In the genomic region with DNA sequence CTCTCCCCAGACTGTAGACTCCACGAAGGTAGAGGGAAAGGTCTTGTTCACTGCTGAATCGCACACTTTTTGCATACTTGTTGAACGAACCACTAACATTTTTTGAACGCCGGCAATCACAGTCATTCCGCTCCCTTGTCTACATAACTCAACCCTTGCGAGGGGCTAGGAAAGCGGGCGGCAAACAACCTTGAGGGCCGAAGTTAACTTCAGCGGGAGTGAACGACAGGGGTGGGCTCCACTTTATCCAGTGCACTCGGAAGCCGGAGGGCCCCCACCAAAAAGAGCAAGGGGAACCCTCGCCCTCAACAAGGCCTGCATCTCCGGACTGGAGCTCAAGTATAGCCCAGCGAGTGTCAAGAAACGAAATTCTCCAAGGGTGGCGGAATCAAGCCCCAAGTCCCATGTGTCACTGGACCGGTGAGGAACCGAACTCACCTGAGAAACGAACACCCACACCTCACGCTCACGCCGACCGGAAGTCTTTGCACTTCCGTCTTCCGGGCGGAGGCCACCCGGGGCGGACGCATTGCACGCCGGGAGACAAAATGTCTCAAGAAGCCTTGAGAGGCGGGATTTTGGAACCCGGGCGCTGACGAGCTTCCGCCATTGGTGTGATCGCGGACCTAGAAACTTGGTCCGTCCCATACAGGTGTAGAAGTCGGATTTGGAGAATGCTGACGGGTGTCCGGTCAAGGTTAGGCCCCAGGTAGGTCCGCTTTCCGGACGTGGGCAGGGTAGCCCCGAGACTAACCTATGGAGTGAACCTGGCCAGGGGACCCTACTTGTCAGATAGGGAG, we compare ENCODE assay signal across 1 cellular context.
TF ChIP-seq lines count a peak whose summit lies in the region.

A gene (minus strand): TSS at position 484 of the 800 bp plus-strand sequence. CDS start 1,644 bp downstream, outside the sequence.

TF ChIP-seq in K562, 482 proteins besides CTCF, POLR2A, EP300 and RAD21 (continued from another document and continues in another):
- TF ChIP-seq POLR2G (IDR thresholded peaks at IDR 0.05; ENCODE audit: low read depth, low read length) (peak; percentile 94), NUFIP1 (IDR thresholded peaks at IDR 0.05; ENCODE audit: partially characterized antibody) (no peak), SMARCC2 (IDR thresholded peaks at IDR 0.05; ENCODE audit: low read depth) (no peak), CHD4 (IDR thresholded peaks at IDR 0.05; ENCODE audit: insufficient read depth, insufficient replicate concordance, low read depth, low read length, poor library complexity, severe bottlenecking) (no peak), ZFX (CRISPR knock-in tag; IDR thresholded peaks at IDR 0.05) (peak; percentile 69), ZC3H8 (IDR thresholded peaks at IDR 0.05) (no peak), ETV1 (tag; conservative IDR thresholded peaks at IDR 0.05; ENCODE audit: low read depth) (peak; percentile 84), ZNF23 (CRISPR knock-in tag; IDR thresholded peaks at IDR 0.05) (no peak), EWSR1 (IDR thresholded peaks at IDR 0.05; ENCODE audit: borderline replicate concordance, low read depth, partially characterized antibody) (no peak), PRPF4 (IDR thresholded peaks at IDR 0.05; ENCODE audit: insufficient read depth, low read depth, low read length, poor library complexity, severe bottlenecking) (no peak), MCM3 (IDR thresholded peaks at IDR 0.05) (no peak), PYGO2 (tag; IDR thresholded peaks at IDR 0.05) (no peak), ZNF133 (CRISPR knock-in tag; IDR thresholded peaks at IDR 0.05) (no peak), DMBX1 (CRISPR knock-in tag; IDR thresholded peaks at IDR 0.05; ENCODE audit: borderline replicate concordance) (no peak), XRCC5 (IDR thresholded peaks at IDR 0.05; ENCODE audit: low read depth, low read length) (no peak), PHB (CRISPR knock-in tag; IDR thresholded peaks at IDR 0.05) (no peak), BCOR (IDR thresholded peaks at IDR 0.05) (no peak), CAMTA2 (CRISPR knock-in tag; conservative IDR thresholded peaks at IDR 0.05) (no peak), KLF6 (CRISPR knock-in tag; IDR thresholded peaks at IDR 0.05; ENCODE audit: borderline replicate concordance) (no peak), SUPT5H (IDR thresholded peaks at IDR 0.05) (peak; percentile 89), SP2 (IDR thresholded peaks at IDR 0.05; ENCODE audit: extremely low read depth, low read depth, low read length, poor library complexity, severe bottlenecking) (no peak), ZNF263 (CRISPR knock-in tag; IDR thresholded peaks at IDR 0.05; ENCODE audit: borderline replicate concordance) (no peak), DPF2 (IDR thresholded peaks at IDR 0.05) (no peak), SMAD4 (CRISPR knock-in tag; conservative IDR thresholded peaks at IDR 0.05) (no peak), ETV5 (CRISPR knock-in tag; IDR thresholded peaks at IDR 0.05; ENCODE audit: low read depth) (peak; percentile 69; the same call in 1 of the 2 replicates), RUNX1 (IDR thresholded peaks at IDR 0.05; ENCODE audit: low read depth) (no peak), PURB (CRISPR knock-in tag; IDR thresholded peaks at IDR 0.05; ENCODE audit: low read depth) (no peak), TBL1XR1 (IDR thresholded peaks at IDR 0.05; ENCODE audit: low read length in 2 of 2) (peak in 1 of 2 experiments; percentile 23; a peak in 1 of 4 replicates)
- TF ChIP-seq, protein P1, sequence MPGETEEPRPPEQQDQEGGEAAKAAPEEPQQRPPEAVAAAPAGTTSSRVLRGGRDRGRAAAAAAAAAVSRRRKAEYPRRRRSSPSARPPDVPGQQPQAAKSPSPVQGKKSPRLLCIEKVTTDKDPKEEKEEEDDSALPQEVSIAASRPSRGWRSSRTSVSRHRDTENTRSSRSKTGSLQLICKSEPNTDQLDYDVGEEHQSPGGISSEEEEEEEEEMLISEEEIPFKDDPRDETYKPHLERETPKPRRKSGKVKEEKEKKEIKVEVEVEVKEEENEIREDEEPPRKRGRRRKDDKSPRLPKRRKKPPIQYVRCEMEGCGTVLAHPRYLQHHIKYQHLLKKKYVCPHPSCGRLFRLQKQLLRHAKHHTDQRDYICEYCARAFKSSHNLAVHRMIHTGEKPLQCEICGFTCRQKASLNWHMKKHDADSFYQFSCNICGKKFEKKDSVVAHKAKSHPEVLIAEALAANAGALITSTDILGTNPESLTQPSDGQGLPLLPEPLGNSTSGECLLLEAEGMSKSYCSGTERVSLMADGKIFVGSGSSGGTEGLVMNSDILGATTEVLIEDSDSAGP (CRISPR knock-in tag; IDR thresholded peaks at IDR 0.05): no peak
- TF ChIP-seq, protein P2, sequence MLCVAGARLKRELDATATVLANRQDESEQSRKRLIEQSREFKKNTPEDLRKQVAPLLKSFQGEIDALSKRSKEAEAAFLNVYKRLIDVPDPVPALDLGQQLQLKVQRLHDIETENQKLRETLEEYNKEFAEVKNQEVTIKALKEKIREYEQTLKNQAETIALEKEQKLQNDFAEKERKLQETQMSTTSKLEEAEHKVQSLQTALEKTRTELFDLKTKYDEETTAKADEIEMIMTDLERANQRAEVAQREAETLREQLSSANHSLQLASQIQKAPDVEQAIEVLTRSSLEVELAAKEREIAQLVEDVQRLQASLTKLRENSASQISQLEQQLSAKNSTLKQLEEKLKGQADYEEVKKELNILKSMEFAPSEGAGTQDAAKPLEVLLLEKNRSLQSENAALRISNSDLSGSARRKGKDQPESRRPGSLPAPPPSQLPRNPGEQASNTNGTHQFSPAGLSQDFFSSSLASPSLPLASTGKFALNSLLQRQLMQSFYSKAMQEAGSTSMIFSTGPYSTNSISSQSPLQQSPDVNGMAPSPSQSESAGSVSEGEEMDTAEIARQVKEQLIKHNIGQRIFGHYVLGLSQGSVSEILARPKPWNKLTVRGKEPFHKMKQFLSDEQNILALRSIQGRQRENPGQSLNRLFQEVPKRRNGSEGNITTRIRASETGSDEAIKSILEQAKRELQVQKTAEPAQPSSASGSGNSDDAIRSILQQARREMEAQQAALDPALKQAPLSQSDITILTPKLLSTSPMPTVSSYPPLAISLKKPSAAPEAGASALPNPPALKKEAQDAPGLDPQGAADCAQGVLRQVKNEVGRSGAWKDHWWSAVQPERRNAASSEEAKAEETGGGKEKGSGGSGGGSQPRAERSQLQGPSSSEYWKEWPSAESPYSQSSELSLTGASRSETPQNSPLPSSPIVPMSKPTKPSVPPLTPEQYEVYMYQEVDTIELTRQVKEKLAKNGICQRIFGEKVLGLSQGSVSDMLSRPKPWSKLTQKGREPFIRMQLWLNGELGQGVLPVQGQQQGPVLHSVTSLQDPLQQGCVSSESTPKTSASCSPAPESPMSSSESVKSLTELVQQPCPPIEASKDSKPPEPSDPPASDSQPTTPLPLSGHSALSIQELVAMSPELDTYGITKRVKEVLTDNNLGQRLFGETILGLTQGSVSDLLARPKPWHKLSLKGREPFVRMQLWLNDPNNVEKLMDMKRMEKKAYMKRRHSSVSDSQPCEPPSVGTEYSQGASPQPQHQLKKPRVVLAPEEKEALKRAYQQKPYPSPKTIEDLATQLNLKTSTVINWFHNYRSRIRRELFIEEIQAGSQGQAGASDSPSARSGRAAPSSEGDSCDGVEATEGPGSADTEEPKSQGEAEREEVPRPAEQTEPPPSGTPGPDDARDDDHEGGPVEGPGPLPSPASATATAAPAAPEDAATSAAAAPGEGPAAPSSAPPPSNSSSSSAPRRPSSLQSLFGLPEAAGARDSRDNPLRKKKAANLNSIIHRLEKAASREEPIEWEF (CRISPR knock-in tag; IDR thresholded peaks at IDR 0.05): no peak
- TF ChIP-seq, protein P3, sequence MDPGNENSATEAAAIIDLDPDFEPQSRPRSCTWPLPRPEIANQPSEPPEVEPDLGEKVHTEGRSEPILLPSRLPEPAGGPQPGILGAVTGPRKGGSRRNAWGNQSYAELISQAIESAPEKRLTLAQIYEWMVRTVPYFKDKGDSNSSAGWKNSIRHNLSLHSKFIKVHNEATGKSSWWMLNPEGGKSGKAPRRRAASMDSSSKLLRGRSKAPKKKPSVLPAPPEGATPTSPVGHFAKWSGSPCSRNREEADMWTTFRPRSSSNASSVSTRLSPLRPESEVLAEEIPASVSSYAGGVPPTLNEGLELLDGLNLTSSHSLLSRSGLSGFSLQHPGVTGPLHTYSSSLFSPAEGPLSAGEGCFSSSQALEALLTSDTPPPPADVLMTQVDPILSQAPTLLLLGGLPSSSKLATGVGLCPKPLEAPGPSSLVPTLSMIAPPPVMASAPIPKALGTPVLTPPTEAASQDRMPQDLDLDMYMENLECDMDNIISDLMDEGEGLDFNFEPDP (CRISPR knock-in tag; IDR thresholded peaks at IDR 0.05): no peak
- TF ChIP-seq, protein P4, sequence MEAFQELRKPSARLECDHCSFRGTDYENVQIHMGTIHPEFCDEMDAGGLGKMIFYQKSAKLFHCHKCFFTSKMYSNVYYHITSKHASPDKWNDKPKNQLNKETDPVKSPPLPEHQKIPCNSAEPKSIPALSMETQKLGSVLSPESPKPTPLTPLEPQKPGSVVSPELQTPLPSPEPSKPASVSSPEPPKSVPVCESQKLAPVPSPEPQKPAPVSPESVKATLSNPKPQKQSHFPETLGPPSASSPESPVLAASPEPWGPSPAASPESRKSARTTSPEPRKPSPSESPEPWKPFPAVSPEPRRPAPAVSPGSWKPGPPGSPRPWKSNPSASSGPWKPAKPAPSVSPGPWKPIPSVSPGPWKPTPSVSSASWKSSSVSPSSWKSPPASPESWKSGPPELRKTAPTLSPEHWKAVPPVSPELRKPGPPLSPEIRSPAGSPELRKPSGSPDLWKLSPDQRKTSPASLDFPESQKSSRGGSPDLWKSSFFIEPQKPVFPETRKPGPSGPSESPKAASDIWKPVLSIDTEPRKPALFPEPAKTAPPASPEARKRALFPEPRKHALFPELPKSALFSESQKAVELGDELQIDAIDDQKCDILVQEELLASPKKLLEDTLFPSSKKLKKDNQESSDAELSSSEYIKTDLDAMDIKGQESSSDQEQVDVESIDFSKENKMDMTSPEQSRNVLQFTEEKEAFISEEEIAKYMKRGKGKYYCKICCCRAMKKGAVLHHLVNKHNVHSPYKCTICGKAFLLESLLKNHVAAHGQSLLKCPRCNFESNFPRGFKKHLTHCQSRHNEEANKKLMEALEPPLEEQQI (IDR thresholded peaks at IDR 0.05): no peak
- TF ChIP-seq, protein P5, sequence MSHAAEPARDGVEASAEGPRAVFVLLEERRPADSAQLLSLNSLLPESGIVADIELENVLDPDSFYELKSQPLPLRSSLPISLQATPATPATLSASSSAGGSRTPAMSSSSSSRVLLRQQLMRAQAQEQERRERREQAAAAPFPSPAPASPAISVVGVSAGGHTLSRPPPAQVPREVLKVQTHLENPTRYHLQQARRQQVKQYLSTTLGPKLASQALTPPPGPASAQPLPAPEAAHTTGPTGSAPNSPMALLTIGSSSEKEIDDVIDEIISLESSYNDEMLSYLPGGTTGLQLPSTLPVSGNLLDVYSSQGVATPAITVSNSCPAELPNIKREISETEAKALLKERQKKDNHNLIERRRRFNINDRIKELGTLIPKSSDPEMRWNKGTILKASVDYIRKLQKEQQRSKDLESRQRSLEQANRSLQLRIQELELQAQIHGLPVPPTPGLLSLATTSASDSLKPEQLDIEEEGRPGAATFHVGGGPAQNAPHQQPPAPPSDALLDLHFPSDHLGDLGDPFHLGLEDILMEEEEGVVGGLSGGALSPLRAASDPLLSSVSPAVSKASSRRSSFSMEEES (CRISPR knock-in tag; IDR thresholded peaks at IDR 0.05): no peak
- TF ChIP-seq, protein P6, sequence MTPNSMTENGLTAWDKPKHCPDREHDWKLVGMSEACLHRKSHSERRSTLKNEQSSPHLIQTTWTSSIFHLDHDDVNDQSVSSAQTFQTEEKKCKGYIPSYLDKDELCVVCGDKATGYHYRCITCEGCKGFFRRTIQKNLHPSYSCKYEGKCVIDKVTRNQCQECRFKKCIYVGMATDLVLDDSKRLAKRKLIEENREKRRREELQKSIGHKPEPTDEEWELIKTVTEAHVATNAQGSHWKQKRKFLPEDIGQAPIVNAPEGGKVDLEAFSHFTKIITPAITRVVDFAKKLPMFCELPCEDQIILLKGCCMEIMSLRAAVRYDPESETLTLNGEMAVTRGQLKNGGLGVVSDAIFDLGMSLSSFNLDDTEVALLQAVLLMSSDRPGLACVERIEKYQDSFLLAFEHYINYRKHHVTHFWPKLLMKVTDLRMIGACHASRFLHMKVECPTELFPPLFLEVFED (CRISPR knock-in tag; conservative IDR thresholded peaks at IDR 0.05): no peak
- TF ChIP-seq, protein P7, sequence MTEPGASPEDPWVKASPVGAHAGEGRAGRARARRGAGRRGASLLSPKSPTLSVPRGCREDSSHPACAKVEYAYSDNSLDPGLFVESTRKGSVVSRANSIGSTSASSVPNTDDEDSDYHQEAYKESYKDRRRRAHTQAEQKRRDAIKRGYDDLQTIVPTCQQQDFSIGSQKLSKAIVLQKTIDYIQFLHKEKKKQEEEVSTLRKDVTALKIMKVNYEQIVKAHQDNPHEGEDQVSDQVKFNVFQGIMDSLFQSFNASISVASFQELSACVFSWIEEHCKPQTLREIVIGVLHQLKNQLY (CRISPR knock-in tag; conservative IDR thresholded peaks at IDR 0.05): no peak
- TF ChIP-seq, protein P8, sequence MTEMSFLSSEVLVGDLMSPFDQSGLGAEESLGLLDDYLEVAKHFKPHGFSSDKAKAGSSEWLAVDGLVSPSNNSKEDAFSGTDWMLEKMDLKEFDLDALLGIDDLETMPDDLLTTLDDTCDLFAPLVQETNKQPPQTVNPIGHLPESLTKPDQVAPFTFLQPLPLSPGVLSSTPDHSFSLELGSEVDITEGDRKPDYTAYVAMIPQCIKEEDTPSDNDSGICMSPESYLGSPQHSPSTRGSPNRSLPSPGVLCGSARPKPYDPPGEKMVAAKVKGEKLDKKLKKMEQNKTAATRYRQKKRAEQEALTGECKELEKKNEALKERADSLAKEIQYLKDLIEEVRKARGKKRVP (CRISPR knock-in tag; IDR thresholded peaks at IDR 0.05): no peak
- TF ChIP-seq, protein P9, sequence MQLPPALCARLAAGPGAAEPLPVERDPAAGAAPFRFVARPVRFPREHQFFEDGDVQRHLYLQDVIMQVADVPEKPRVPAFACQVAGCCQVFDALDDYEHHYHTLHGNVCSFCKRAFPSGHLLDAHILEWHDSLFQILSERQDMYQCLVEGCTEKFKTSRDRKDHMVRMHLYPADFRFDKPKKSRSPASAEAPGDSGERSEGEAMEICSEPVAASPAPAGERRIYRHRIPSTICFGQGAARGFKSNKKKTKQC (CRISPR knock-in tag; IDR thresholded peaks at IDR 0.05): peak; percentile 60
- TF ChIP-seq, protein P10, sequence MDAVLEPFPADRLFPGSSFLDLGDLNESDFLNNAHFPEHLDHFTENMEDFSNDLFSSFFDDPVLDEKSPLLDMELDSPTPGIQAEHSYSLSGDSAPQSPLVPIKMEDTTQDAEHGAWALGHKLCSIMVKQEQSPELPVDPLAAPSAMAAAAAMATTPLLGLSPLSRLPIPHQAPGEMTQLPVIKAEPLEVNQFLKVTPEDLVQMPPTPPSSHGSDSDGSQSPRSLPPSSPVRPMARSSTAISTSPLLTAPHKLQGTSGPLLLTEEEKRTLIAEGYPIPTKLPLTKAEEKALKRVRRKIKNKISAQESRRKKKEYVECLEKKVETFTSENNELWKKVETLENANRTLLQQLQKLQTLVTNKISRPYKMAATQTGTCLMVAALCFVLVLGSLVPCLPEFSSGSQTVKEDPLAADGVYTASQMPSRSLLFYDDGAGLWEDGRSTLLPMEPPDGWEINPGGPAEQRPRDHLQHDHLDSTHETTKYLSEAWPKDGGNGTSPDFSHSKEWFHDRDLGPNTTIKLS (IDR thresholded peaks at IDR 0.05; ENCODE audit: borderline replicate concordance, low read depth): peak; percentile 32; the same call in 1 of the 2 replicates
- TF ChIP-seq, protein P11, sequence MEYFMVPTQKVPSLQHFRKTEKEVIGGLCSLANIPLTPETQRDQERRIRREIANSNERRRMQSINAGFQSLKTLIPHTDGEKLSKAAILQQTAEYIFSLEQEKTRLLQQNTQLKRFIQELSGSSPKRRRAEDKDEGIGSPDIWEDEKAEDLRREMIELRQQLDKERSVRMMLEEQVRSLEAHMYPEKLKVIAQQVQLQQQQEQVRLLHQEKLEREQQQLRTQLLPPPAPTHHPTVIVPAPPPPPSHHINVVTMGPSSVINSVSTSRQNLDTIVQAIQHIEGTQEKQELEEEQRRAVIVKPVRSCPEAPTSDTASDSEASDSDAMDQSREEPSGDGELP (CRISPR knock-in tag; IDR thresholded peaks at IDR 0.05; ENCODE audit: borderline replicate concordance): peak; percentile 66; the same call in 1 of the 2 replicates
